ENCODE assay signal across 1 cellular context in the genomic region with DNA sequence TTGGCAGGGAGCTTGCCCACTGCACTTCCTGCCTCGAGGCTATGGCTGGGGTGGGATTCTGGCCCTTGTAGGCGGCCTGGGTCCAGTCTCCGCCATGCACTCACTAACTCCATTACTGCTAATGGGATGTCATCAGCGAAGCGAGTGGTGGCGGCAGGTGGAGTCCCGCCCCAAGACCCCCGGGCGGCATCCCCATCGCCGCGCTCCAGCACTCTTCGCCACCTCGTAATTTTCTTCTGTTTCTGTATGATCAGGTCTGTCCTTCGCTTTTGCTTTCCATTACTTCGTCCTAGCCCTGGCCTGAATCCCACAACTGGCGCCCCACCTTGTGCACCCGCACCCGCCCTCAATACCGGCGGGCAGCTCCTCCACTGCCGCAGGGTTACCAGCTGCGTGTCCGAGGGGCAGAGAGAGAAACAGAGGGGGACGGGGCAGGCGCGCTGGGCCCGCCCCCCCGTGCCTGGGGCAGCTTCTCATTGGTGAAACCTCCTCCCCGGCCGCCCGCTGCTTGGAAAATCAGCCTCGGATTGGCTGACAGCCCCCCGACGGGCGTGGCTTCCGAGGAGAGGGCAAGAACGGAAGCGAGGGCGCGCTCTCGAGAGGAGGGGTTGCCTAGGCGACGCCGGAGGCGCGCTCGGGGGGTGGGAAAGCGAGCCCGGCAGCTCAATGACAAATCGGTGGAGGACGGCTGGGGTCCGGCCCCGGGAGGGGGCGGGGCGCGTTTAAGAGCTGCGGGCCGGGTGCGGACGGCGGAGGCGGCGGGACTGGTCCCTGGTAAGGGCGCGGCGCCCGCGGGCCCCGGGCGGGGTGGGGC.
TF ChIP-seq lines count a peak whose summit lies in the region.

A gene with protein sequence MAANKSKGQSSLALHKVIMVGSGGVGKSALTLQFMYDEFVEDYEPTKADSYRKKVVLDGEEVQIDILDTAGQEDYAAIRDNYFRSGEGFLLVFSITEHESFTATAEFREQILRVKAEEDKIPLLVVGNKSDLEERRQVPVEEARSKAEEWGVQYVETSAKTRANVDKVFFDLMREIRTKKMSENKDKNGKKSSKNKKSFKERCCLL (plus strand): TSS at position 646 of the 814 bp plus-strand sequence. CDS start 25,813 bp downstream, outside the sequence.

TF ChIP-seq in K562, 482 proteins besides CTCF, POLR2A, EP300 and RAD21 (continued from another document and continues in another):
- TF ChIP-seq, protein P1, sequence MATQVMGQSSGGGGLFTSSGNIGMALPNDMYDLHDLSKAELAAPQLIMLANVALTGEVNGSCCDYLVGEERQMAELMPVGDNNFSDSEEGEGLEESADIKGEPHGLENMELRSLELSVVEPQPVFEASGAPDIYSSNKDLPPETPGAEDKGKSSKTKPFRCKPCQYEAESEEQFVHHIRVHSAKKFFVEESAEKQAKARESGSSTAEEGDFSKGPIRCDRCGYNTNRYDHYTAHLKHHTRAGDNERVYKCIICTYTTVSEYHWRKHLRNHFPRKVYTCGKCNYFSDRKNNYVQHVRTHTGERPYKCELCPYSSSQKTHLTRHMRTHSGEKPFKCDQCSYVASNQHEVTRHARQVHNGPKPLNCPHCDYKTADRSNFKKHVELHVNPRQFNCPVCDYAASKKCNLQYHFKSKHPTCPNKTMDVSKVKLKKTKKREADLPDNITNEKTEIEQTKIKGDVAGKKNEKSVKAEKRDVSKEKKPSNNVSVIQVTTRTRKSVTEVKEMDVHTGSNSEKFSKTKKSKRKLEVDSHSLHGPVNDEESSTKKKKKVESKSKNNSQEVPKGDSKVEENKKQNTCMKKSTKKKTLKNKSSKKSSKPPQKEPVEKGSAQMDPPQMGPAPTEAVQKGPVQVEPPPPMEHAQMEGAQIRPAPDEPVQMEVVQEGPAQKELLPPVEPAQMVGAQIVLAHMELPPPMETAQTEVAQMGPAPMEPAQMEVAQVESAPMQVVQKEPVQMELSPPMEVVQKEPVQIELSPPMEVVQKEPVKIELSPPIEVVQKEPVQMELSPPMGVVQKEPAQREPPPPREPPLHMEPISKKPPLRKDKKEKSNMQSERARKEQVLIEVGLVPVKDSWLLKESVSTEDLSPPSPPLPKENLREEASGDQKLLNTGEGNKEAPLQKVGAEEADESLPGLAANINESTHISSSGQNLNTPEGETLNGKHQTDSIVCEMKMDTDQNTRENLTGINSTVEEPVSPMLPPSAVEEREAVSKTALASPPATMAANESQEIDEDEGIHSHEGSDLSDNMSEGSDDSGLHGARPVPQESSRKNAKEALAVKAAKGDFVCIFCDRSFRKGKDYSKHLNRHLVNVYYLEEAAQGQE (CRISPR knock-in tag; IDR thresholded peaks at IDR 0.05; ENCODE audit: low read depth), result 0 out of 2 replicates have a peak, but pooled peaks have one; percentile 20
- no peak for TF ChIP-seq SMC3 (conservative IDR thresholded peaks at IDR 0.05; ENCODE audit: insufficient read depth, low read depth, low read length)
- TF ChIP-seq, protein P2, sequence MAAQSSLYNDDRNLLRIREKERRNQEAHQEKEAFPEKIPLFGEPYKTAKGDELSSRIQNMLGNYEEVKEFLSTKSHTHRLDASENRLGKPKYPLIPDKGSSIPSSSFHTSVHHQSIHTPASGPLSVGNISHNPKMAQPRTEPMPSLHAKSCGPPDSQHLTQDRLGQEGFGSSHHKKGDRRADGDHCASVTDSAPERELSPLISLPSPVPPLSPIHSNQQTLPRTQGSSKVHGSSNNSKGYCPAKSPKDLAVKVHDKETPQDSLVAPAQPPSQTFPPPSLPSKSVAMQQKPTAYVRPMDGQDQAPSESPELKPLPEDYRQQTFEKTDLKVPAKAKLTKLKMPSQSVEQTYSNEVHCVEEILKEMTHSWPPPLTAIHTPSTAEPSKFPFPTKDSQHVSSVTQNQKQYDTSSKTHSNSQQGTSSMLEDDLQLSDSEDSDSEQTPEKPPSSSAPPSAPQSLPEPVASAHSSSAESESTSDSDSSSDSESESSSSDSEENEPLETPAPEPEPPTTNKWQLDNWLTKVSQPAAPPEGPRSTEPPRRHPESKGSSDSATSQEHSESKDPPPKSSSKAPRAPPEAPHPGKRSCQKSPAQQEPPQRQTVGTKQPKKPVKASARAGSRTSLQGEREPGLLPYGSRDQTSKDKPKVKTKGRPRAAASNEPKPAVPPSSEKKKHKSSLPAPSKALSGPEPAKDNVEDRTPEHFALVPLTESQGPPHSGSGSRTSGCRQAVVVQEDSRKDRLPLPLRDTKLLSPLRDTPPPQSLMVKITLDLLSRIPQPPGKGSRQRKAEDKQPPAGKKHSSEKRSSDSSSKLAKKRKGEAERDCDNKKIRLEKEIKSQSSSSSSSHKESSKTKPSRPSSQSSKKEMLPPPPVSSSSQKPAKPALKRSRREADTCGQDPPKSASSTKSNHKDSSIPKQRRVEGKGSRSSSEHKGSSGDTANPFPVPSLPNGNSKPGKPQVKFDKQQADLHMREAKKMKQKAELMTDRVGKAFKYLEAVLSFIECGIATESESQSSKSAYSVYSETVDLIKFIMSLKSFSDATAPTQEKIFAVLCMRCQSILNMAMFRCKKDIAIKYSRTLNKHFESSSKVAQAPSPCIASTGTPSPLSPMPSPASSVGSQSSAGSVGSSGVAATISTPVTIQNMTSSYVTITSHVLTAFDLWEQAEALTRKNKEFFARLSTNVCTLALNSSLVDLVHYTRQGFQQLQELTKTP (IDR thresholded peaks at IDR 0.05; ENCODE audit: low read depth in 1 of 2, partially characterized antibody in 2 of 2), result peak in 1 of 2 experiments; percentile 40
- TF ChIP-seq, protein P3, sequence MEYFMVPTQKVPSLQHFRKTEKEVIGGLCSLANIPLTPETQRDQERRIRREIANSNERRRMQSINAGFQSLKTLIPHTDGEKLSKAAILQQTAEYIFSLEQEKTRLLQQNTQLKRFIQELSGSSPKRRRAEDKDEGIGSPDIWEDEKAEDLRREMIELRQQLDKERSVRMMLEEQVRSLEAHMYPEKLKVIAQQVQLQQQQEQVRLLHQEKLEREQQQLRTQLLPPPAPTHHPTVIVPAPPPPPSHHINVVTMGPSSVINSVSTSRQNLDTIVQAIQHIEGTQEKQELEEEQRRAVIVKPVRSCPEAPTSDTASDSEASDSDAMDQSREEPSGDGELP (CRISPR knock-in tag; IDR thresholded peaks at IDR 0.05; ENCODE audit: borderline replicate concordance), result peak; percentile 91
- 0 out of 2 replicates have a peak, but pooled peaks have one; percentile 15 for TF ChIP-seq DMBX1 (CRISPR knock-in tag; IDR thresholded peaks at IDR 0.05; ENCODE audit: borderline replicate concordance)
- TF ChIP-seq BMI1 (IDR thresholded peaks at IDR 0.05; ENCODE audit: low read length), result peak; percentile 95
- TF ChIP-seq ZNF124 (CRISPR knock-in tag; IDR thresholded peaks at IDR 0.05), result no peak
- TF ChIP-seq ERF (CRISPR knock-in tag; IDR thresholded peaks at IDR 0.05), result 0 out of 2 replicates have a peak, but pooled peaks have one; percentile 85
- TF ChIP-seq SMAD3 (CRISPR knock-in tag; conservative IDR thresholded peaks at IDR 0.05), result no peak
- TF ChIP-seq, protein P4, sequence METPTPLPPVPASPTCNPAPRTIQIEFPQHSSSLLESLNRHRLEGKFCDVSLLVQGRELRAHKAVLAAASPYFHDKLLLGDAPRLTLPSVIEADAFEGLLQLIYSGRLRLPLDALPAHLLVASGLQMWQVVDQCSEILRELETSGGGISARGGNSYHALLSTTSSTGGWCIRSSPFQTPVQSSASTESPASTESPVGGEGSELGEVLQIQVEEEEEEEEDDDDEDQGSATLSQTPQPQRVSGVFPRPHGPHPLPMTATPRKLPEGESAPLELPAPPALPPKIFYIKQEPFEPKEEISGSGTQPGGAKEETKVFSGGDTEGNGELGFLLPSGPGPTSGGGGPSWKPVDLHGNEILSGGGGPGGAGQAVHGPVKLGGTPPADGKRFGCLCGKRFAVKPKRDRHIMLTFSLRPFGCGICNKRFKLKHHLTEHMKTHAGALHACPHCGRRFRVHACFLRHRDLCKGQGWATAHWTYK (CRISPR knock-in tag; IDR thresholded peaks at IDR 0.05), result peak; percentile 77; the same call in 1 of the 2 replicates
- peak; percentile 80 for TF ChIP-seq SP1 (CRISPR knock-in tag; IDR thresholded peaks at IDR 0.05)
- peak; percentile 87 for TF ChIP-seq RBM22 (IDR thresholded peaks at IDR 0.05; ENCODE audit: low read depth, low read length, poor library complexity, severe bottlenecking)
- TF ChIP-seq, protein P5, sequence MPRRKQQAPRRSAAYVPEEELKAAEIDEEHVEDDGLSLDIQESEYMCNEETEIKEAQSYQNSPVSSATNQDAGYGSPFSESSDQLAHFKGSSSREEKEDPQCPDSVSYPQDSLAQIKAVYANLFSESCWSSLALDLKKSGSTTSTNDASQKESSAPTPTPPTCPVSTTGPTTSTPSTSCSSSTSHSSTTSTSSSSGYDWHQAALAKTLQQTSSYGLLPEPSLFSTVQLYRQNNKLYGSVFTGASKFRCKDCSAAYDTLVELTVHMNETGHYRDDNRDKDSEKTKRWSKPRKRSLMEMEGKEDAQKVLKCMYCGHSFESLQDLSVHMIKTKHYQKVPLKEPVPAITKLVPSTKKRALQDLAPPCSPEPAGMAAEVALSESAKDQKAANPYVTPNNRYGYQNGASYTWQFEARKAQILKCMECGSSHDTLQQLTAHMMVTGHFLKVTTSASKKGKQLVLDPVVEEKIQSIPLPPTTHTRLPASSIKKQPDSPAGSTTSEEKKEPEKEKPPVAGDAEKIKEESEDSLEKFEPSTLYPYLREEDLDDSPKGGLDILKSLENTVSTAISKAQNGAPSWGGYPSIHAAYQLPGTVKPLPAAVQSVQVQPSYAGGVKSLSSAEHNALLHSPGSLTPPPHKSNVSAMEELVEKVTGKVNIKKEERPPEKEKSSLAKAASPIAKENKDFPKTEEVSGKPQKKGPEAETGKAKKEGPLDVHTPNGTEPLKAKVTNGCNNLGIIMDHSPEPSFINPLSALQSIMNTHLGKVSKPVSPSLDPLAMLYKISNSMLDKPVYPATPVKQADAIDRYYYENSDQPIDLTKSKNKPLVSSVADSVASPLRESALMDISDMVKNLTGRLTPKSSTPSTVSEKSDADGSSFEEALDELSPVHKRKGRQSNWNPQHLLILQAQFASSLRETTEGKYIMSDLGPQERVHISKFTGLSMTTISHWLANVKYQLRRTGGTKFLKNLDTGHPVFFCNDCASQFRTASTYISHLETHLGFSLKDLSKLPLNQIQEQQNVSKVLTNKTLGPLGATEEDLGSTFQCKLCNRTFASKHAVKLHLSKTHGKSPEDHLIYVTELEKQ (CRISPR knock-in tag; IDR thresholded peaks at IDR 0.05), result peak; percentile 23; the same call in 1 of the 2 replicates
- TF ChIP-seq CXXC5 (CRISPR knock-in tag; IDR thresholded peaks at IDR 0.05), result peak; percentile 66; the same call in 1 of the 2 replicates
- TF ChIP-seq HNRNPLL (IDR thresholded peaks at IDR 0.05; ENCODE audit: low read depth, low read length, poor library complexity, severe bottlenecking), result peak; percentile 46
- TF ChIP-seq SMAD1 (IDR thresholded peaks at IDR 0.05; ENCODE audit: low read depth, low read length, partially characterized antibody), result no peak
- TF ChIP-seq ZNF197 (CRISPR knock-in tag; IDR thresholded peaks at IDR 0.05; ENCODE audit: low read depth), result 0 out of 2 replicates have a peak, but pooled peaks have one; percentile 15
- TF ChIP-seq, protein P6, sequence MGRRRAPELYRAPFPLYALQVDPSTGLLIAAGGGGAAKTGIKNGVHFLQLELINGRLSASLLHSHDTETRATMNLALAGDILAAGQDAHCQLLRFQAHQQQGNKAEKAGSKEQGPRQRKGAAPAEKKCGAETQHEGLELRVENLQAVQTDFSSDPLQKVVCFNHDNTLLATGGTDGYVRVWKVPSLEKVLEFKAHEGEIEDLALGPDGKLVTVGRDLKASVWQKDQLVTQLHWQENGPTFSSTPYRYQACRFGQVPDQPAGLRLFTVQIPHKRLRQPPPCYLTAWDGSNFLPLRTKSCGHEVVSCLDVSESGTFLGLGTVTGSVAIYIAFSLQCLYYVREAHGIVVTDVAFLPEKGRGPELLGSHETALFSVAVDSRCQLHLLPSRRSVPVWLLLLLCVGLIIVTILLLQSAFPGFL (CRISPR knock-in tag; IDR thresholded peaks at IDR 0.05), result no peak
- peak; percentile 58; the same call in 1 of the 2 replicates for TF ChIP-seq ELF4 (CRISPR knock-in tag; IDR thresholded peaks at IDR 0.05)
- TF ChIP-seq, protein P7, sequence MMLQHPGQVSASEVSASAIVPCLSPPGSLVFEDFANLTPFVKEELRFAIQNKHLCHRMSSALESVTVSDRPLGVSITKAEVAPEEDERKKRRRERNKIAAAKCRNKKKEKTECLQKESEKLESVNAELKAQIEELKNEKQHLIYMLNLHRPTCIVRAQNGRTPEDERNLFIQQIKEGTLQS (IDR thresholded peaks at IDR 0.05), result no peak
- TF ChIP-seq, protein P7 (CRISPR knock-in tag; conservative IDR thresholded peaks at IDR 0.05), result no peak
- TF ChIP-seq ZNF165 (CRISPR knock-in tag; IDR thresholded peaks at IDR 0.05; ENCODE audit: borderline replicate concordance), result peak; percentile 78; the same call in 1 of the 2 replicates
- TF ChIP-seq PHF8 (IDR thresholded peaks at IDR 0.05; ENCODE audit: borderline replicate concordance, low read length), result peak; percentile 41; the same call in 1 of the 2 replicates
- peak; percentile 22; the same call in 1 of the 2 replicates for TF ChIP-seq XRCC5 (IDR thresholded peaks at IDR 0.05; ENCODE audit: low read depth, low read length)
- TF ChIP-seq MAZ (CRISPR knock-in tag; conservative IDR thresholded peaks at IDR 0.05 in 1 of 2, IDR thresholded peaks at IDR 0.05 in 1 of 2), result peak in 1 of 2 experiments; percentile 77; a peak in 3 of 4 replicates
- TF ChIP-seq KHSRP (IDR thresholded peaks at IDR 0.05), result no peak
- peak; percentile 70; the same call in 1 of the 2 replicates for TF ChIP-seq POLR2H (tag; IDR thresholded peaks at IDR 0.05; ENCODE audit: low read depth)
- TF ChIP-seq DACH1 (IDR thresholded peaks at IDR 0.05; ENCODE audit: partially characterized antibody), result peak; percentile 8
